In genomic region chr3:193016437-193016887, GRCh38 we compare ENCODE assay signal across 13 cellular contexts.
DNase-seq lines count a peak whose midpoint lies in the region; ATAC-seq, FAIRE-seq and TF ChIP-seq lines count a peak whose summit lies in the region.
"Had no signal": no experiment of that assay in that cellular context is flagged by ENCODE, and none has a peak within 500 bp of the region (broad histone marks: within the 10 kb centered on the region; RNA-seq: fewer than 3 reads in every experiment).

No MANE protein-coding gene starts in this region.

- ATAC-seq in SK-N-SH treated with all-trans-retinoic acid at 6 μM for 48 hours (peak; percentile 75), left cardiac atrium (peak; percentile 71 to 87), HepG2 (no peak)
- ATAC-seq: effector memory CD8-positive, alpha-beta T cell had no signal

- H3K4me3 ChIP-seq in A673 (ENCODE audit: low read depth, low read length, poor library complexity, severe bottlenecking) (no peak overlapping the region), HUES64 (ENCODE audit: low read length) (no peak overlapping the region), HepG2 (replicated peaks in 1 of 3; ENCODE audit: insufficient read depth in 1 of 3, low read depth in 2 of 3, low read length in 3 of 3) (no peak overlapping the region)
- H3K4me3 ChIP-seq: prostate gland had no signal

- H3K9ac ChIP-seq in HUES64 (ENCODE audit: low read depth, low read length) (no peak overlapping the region), HepG2 (ENCODE audit: insufficient read depth, low read depth, low read length) (no peak overlapping the region)
- H3K9ac ChIP-seq: KMS-11 had no signal

- H3K79me2 ChIP-seq in HepG2 (ENCODE audit: insufficient read depth, low read length): no peaks in the 10 kb centered on the region

- intact Hi-C loops in A673 (cut with micrococcal nuclease; ENCODE audit: unreplicated experiment) (no loop called here), left cardiac atrium (cut with DNase I) (no loop called here), HepG2 (cut with micrococcal nuclease; ENCODE audit: unreplicated experiment) (no loop called here)

- no peak for TF ChIP-seq POLR2A in HepG2 (IDR thresholded peaks at IDR 0.05; ENCODE audit: insufficient read depth in 1 of 2, low read depth in 2 of 2, low read length in 2 of 2)

- H3K4me2 ChIP-seq in HepG2 (ENCODE audit: low read depth, low read length): no peak overlapping the region
- H3K4me2 ChIP-seq: KMS-11 had no signal

- no peaks in the 10 kb centered on the region for H3K36me3 ChIP-seq in A673 (ENCODE audit: insufficient read depth, low read length, poor library complexity, severe bottlenecking)
- no peaks in the 10 kb centered on the region for H3K36me3 ChIP-seq in HUES64 (ENCODE audit: insufficient read depth, low read length)
- no peaks in the 10 kb centered on the region for H3K36me3 ChIP-seq in HepG2 (replicated peaks in 1 of 2; ENCODE audit: control insufficient read depth in 1 of 2, insufficient read depth in 2 of 2, low read length in 2 of 2)
- H3K36me3 ChIP-seq: prostate gland had no signal

- CTCF ChIA-PET in A673 (lab: Charles Lee): no interaction called here
- CTCF ChIA-PET in HepG2 (lab: Yijun Ruan, JAX; ENCODE audit: low intra/inter-chr PET ratio, low total read pairs): no interaction called here

- H3K4me1 ChIP-seq in A673 (ENCODE audit: insufficient read depth, low read length, poor library complexity, severe bottlenecking) (no peaks in the 10 kb centered on the region), HUES64 (ENCODE audit: insufficient read depth, low read length) (peaks cover 18% of the 10 kb centered on the region), HepG2 (ENCODE audit: insufficient read depth, low read length) (no peaks in the 10 kb centered on the region)
- H3K4me1 ChIP-seq: prostate gland had no signal

- no peaks in the 10 kb centered on the region for H3K9me3 ChIP-seq in A673 (ENCODE audit: low read depth, low read length, poor library complexity, severe bottlenecking)
- H3K9me3 ChIP-seq in HUES64 (ENCODE audit: insufficient read depth, low read depth, low read length): peaks cover 14% of the 10 kb centered on the region
- no peaks in the 10 kb centered on the region for H3K9me3 ChIP-seq in HepG2 (ENCODE audit: low read length)
- H3K9me3 ChIP-seq: prostate gland had no signal

- BruUV-seq in A673 (replicated peaks; lab: Mats Ljungman, UMichigan) (no TSS peak), HepG2 (replicated peaks; lab: Mats Ljungman, UMichigan) (no TSS peak)

- H4K20me1 ChIP-seq in HepG2 (ENCODE audit: insufficient read depth, low read length): no peaks in the 10 kb centered on the region

- no peak for TF ChIP-seq EP300 in HepG2 (IDR thresholded peaks at IDR 0.05; ENCODE audit: low read depth in 2 of 2, low read length in 2 of 2)
- TF ChIP-seq EP300 in HepG2 (CRISPR knock-in tag; IDR thresholded peaks at IDR 0.05; ENCODE audit: borderline replicate concordance): no peak

- POLR2A ChIA-PET in A673 (lab: Charles Lee; ENCODE audit: low non-redundant PET): interaction anchor here (0.6 kb wide), 1 partner anchor 26 kb away, joined by 3 read pairs; no protein-coding TSS in a partner anchor
- POLR2A ChIA-PET in HepG2 (lab: Yijun Ruan, JAX): no interaction called here

- TF ChIP-seq CTCF in A673 (conservative IDR thresholded peaks at IDR 0.05; ENCODE audit: low read depth, low read length) (no peak), HepG2 (CRISPR knock-in tag; IDR thresholded peaks at IDR 0.05) (no peak)

- no peak overlapping the region for H2AFZ ChIP-seq in HepG2 (ENCODE audit: low read length)

- no peak for TF ChIP-seq RAD21 in HepG2 (CRISPR knock-in tag; IDR thresholded peaks at IDR 0.05)

- 12% methylated on average over 7 of the region's 7 CpGs for WGBS in HUES64
- 31% methylated on average over 7 of the region's 7 CpGs for WGBS in HepG2 (ENCODE audit: low lambda C conversion rate)

- in situ Hi-C loops in HepG2 (cut with HindIII; ENCODE audit: extremely low pct_ligation_motif_present, low pct_unique_long_range_greater_than_20kb): no loop called here

- no peak overlapping the region for H3K27ac ChIP-seq in A673 (ENCODE audit: low read depth, low read length, poor library complexity, severe bottlenecking)
- H3K27ac ChIP-seq in HUES64 (ENCODE audit: low read depth, low read length): peak overlapping the region; percentile 7; the same call in 1 of the 2 replicates
- no peak overlapping the region for H3K27ac ChIP-seq in HepG2 (ENCODE audit: extremely low read length, insufficient read depth, low read length)
- H3K27ac ChIP-seq: KMS-11, prostate gland had no signal

- H3K27me3 ChIP-seq in A673 (replicated peaks; ENCODE audit: insufficient read depth, low read depth, low read length, poor library complexity): no peaks in the 10 kb centered on the region
- no peaks in the 10 kb centered on the region; the same call in 1 of the 2 replicates for H3K27me3 ChIP-seq in HUES64 (ENCODE audit: insufficient read depth, low read length)
- 0 out of 5 replicates have a peak, but pooled peaks cover 0 to 5% of the 10 kb centered on the region in 2 experiments for H3K27me3 ChIP-seq in HepG2 (ENCODE audit: control insufficient read depth in 1 of 2, insufficient read depth in 2 of 2, low read length in 2 of 2)

- FAIRE-seq in HepG2 (lab: Jason Lieb, UNC): no peak

- DNase-seq in A673 (ENCODE audit: low spot score) (peak; percentile 21), left cardiac atrium (peak; percentile 43), NCI-H128 (lab: John Stamatoyannopoulos, UW; ENCODE audit: unreplicated experiment) (no peak), midbrain (lab: John Stamatoyannopoulos, UW) (no peak), HepG2 (ENCODE audit: low spot score) (no peak)
- no peak for DNase-seq in stimulated activated naive CD4-positive, alpha-beta T cell (lab: John Stamatoyannopoulos, UW)
- DNase-seq: activated CD4-positive, alpha-beta T cell treated with anti-CD3 and anti-CD28 coated beads for 1 hour; activated naive CD4-positive, alpha-beta T cell treated with anti-CD3 and anti-CD28 coated beads, Interleukin-2, amount 50 U/mL, for 16 hours; effector memory CD8-positive, alpha-beta T cell had no signal

TF ChIP-seq in SK-N-SH treated with all-trans-retinoic acid at 6 μM for 48 hours, 23 proteins besides CTCF, POLR2A, EP300 and RAD21 (continues in another document):
- no peak for TF ChIP-seq ZNF565 (CRISPR knock-in tag; conservative IDR thresholded peaks at IDR 0.05; ENCODE audit: low read depth)
- TF ChIP-seq TOX (CRISPR knock-in tag; IDR thresholded peaks at IDR 0.05; ENCODE audit: borderline replicate concordance): no peak
- no peak for TF ChIP-seq PATZ1 (CRISPR knock-in tag; IDR thresholded peaks at IDR 0.05; ENCODE audit: borderline replicate concordance)
- no peak for TF ChIP-seq ZNF8 (CRISPR knock-in tag; IDR thresholded peaks at IDR 0.05)
- no peak for TF ChIP-seq ESRRG (CRISPR knock-in tag; IDR thresholded peaks at IDR 0.05)
- TF ChIP-seq GLIS3 (CRISPR knock-in tag; IDR thresholded peaks at IDR 0.05): no peak
- no peak for TF ChIP-seq CSDC2 (CRISPR knock-in tag; IDR thresholded peaks at IDR 0.05)
- no peak for TF ChIP-seq SNAI2 (CRISPR knock-in tag; IDR thresholded peaks at IDR 0.05)
- no peak for TF ChIP-seq BACH2 (CRISPR knock-in tag; IDR thresholded peaks at IDR 0.05; ENCODE audit: borderline replicate concordance)

TF ChIP-seq in HepG2, 621 proteins besides CTCF, POLR2A, EP300 and RAD21 (continues in another document):
- no peak for TF ChIP-seq ZBTB42 (CRISPR knock-in tag; IDR thresholded peaks at IDR 0.05)
- TF ChIP-seq MYNN (CRISPR knock-in tag; IDR thresholded peaks at IDR 0.05; ENCODE audit: low read depth): no peak
- TF ChIP-seq ZHX2 (IDR thresholded peaks at IDR 0.05; ENCODE audit: low read depth): no peak
- no peak for TF ChIP-seq ZHX2 (CRISPR knock-in tag; IDR thresholded peaks at IDR 0.05; ENCODE audit: borderline replicate concordance)
- no peak for TF ChIP-seq MYC (CRISPR knock-in tag; IDR thresholded peaks at IDR 0.05; ENCODE audit: borderline replicate concordance)
- no peak for TF ChIP-seq ZNF382 (CRISPR knock-in tag; IDR thresholded peaks at IDR 0.05; ENCODE audit: borderline replicate concordance)
- no peak for TF ChIP-seq ZFP37 (CRISPR knock-in tag; IDR thresholded peaks at IDR 0.05; ENCODE audit: borderline replicate concordance)
- no peak for TF ChIP-seq STAG1 (CRISPR knock-in tag; IDR thresholded peaks at IDR 0.05)
- TF ChIP-seq HES4 (CRISPR knock-in tag; IDR thresholded peaks at IDR 0.05; ENCODE audit: borderline replicate concordance): no peak

Comparison
In these comparisons a context has a peak if more than half of its experiments do, and no peak if none do; other contexts are left out.
1. DNase-seq: peak in A673 (single experiment) and left cardiac atrium (single experiment); none in NCI-H128 (single experiment), midbrain (single experiment), stimulated activated naive CD4-positive, alpha-beta T cell (0 of 6) and HepG2 (single experiment).